In genomic region chr6:121612916-121613315, GRCh38 we compare ENCODE assay signal across 22 cellular contexts.
"Had no signal": no experiment of that assay in that cellular context is flagged by ENCODE, and none has a peak within 500 bp of the region (broad histone marks: within the 10 kb centered on the region; RNA-seq: fewer than 3 reads in every experiment).

No MANE protein-coding gene starts in this region.

- H3K27ac ChIP-seq: colonic mucosa, gastroesophageal sphincter, right atrium auricular region, sigmoid colon, upper lobe of left lung had no signal

- H3K36me3 ChIP-seq: colonic mucosa, gastroesophageal sphincter, right atrium auricular region, sigmoid colon, thyroid gland, upper lobe of left lung, uterus had no signal

- FAIRE-seq: endothelial cell of umbilical vein had no signal

- H3K4me3 ChIP-seq: colonic mucosa, gastroesophageal sphincter, lung, right atrium auricular region, sigmoid colon, thyroid gland, upper lobe of left lung, uterus had no signal

- H3K27ac Mint-ChIP-seq: endodermal cell; immature natural killer cell; naive thymus-derived CD4-positive, alpha-beta T cell; nephron progenitor cell had no signal

- H3K4me1 ChIP-seq: colonic mucosa, gastroesophageal sphincter, right atrium auricular region, sigmoid colon, thyroid gland, upper lobe of left lung had no signal

- H3K9me3 ChIP-seq: colonic mucosa, gastroesophageal sphincter, right atrium auricular region, sigmoid colon, thyroid gland, upper lobe of left lung, uterus had no signal

- DNase-seq: cerebellar nuclear complex; colonic mucosa; effector CD4-positive, alpha-beta T cell; endodermal cell; foreskin fibroblast; glutamatergic neuron; immature natural killer cell; left colon; left ventricle myocardium superior; mesendoderm; naive thymus-derived CD4-positive, alpha-beta T cell; nephron progenitor cell; posterior cingulate gyrus; sigmoid colon; stimulated activated naive CD4-positive, alpha-beta T cell treated with Interleukin-2 at 50 U/mL for 16 hours; thyroid gland; upper lobe of left lung; uterus had no signal

- H3K27me3 ChIP-seq: colonic mucosa, gastroesophageal sphincter, right atrium auricular region, sigmoid colon, thyroid gland, upper lobe of left lung, uterus had no signal

- H3K4me1 Mint-ChIP-seq: immature natural killer cell had no signal

- H3K9me3 Mint-ChIP-seq: endodermal cell, nephron progenitor cell had no signal

- H3K27me3 Mint-ChIP-seq: naive thymus-derived CD4-positive, alpha-beta T cell had no signal

- H3K4me3 Mint-ChIP-seq: endodermal cell; immature natural killer cell; naive thymus-derived CD4-positive, alpha-beta T cell; nephron progenitor cell had no signal

- H3K36me3 Mint-ChIP-seq: immature natural killer cell had no signal

- ATAC-seq: gastroesophageal sphincter; left colon; left ventricle myocardium superior; naive thymus-derived CD4-positive, alpha-beta T cell had no signal
